14 cellular contexts compared by ENCODE assay signal in the genomic region with DNA sequence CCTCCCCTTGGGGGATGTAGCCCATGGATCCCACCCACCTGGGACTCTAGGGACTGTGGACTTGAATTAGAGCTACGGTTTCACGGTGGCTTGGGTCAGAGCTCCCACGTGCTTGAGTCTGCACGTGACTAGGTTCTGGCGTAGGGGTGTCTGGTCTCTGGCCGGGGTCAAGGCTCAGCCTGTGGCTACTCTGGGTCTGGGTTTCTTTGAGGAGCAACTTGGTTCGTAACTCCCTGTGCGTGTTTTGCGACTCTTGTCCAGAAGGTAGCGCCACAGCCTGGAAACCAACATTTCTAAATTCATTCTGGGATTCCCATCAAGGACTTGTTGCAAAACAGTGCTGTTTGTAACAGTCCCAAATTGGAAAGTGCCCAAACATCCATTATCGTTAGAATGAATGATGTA. TPM values are rescaled to one million over a fixed set of nuclear protein-coding genes. Genes with fewer than 3 reads are reported as not detected.
DNase-seq lines count a peak whose midpoint lies in the region; ATAC-seq and TF ChIP-seq lines count a peak whose summit lies in the region.
"Had no signal": no experiment of that assay in that cellular context is flagged by ENCODE, and none has a peak within 500 bp of the region (broad histone marks: within the 10 kb centered on the region; RNA-seq: fewer than 3 reads in every experiment).

No MANE protein-coding gene starts in this region.

- H3K9me3 ChIP-seq in adrenal gland (replicated peaks in 1 of 3) = no peaks in the 10 kb centered on the region
- H3K9me3 ChIP-seq: right atrium auricular region, thoracic aorta had no signal

- no peak for TF ChIP-seq POLR2A in adrenal gland (IDR thresholded peaks at IDR 0.05)

- H3K4me3 ChIP-seq in adrenal gland (no peak overlapping the region), kidney epithelial cell (ENCODE audit: low read depth, low read length) (no peak overlapping the region), urinary bladder (ENCODE audit: low read depth, low read length) (no peak overlapping the region)
- H3K4me3 ChIP-seq: hepatocyte, right atrium auricular region, thoracic aorta had no signal

- TF ChIP-seq CTCF in adrenal gland (IDR thresholded peaks at IDR 0.05) = peak in 4 of 6 experiments; percentile 34 to 46 (median 38)
- peak; percentile 11 for TF ChIP-seq CTCF in kidney epithelial cell (IDR thresholded peaks at IDR 0.05; ENCODE audit: insufficient read depth, low read length, poor library complexity, severe bottlenecking)

- intact Hi-C loops in Right ventricle myocardium superior (cut with DNase I) = no loop called here
- intact Hi-C loops in cardiac septum (cut with DNase I) = loop anchor here (10.0 kb wide), 1 partner anchor 324 kb away; no protein-coding TSS in a partner anchor
- intact Hi-C loops in adrenal gland (cut with DNase I) = no loop called here

- H3K4me1 ChIP-seq in adrenal gland (replicated peaks in 1 of 2) = peaks cover 2 to 17% of the 10 kb centered on the region in 2 donors
- H3K4me1 ChIP-seq in urinary bladder (ENCODE audit: insufficient read depth) = no peaks in the 10 kb centered on the region

- H3K27ac ChIP-seq in adrenal gland = peak overlapping the region in 2 of 5 donors; percentile 47 to 49
- peak overlapping the region; percentile 3 for H3K27ac ChIP-seq in urinary bladder (ENCODE audit: low read depth)
- H3K27ac ChIP-seq: hepatocyte, right atrium auricular region had no signal

- H3K36me3 ChIP-seq in adrenal gland (replicated peaks in 1 of 2) = no peaks in the 10 kb centered on the region
- H3K36me3 ChIP-seq in kidney epithelial cell (ENCODE audit: control insufficient read depth, insufficient read depth, low read length) = no peaks in the 10 kb centered on the region
- no peaks in the 10 kb centered on the region for H3K36me3 ChIP-seq in urinary bladder (ENCODE audit: insufficient read depth)
- H3K36me3 ChIP-seq: right atrium auricular region, thoracic aorta had no signal

- ATAC-seq in Right ventricle myocardium superior (ENCODE audit: poor library complexity) = no peak
- no peak for ATAC-seq in GM19395 (IDR thresholded peaks at IDR 0.05; ENCODE audit: unreplicated experiment)
- ATAC-seq in HG03520 (IDR thresholded peaks at IDR 0.05; ENCODE audit: unreplicated experiment) = no peak
- ATAC-seq: Panc1 had no signal

- WGBS in adrenal gland, 4 donors = 38 to 50% (median 42%) methylated on average over 5 to 11 of the region's 11 CpGs
- 69% methylated on average over 11 of the region's 11 CpGs for WGBS in urinary bladder

- no peaks in the 10 kb centered on the region for H3K27me3 ChIP-seq in adrenal gland
- peaks cover 6% of the 10 kb centered on the region for H3K27me3 ChIP-seq in kidney epithelial cell (ENCODE audit: control insufficient read depth, insufficient read depth, low read length)
- H3K27me3 ChIP-seq: hepatocyte, right atrium auricular region had no signal

- DNase-seq in Right ventricle myocardium superior (peak; percentile 33), cardiac septum (ENCODE audit: low spot score) (no peak), adrenal gland (peak in 6 of 7 donors; percentile 58 to 83 (median 78)), kidney epithelial cell (ENCODE audit: low read depth) (no peak), HT-29 (ENCODE audit: low spot score) (no peak)
- DNase-seq: effector CD4-positive, alpha-beta T cell; NCI-H187 had no signal

RNA-seq across cellular contexts. Expression of a gene that starts 0.5 kb away (rescaled TPM):
- total RNA-seq in Right ventricle myocardium superior (not detected), cardiac septum (not detected), adrenal gland (1 to 10 TPM in 6 of 8 donors, under 1 TPM in 2; 0.61 to 4.2 (median 1.7) TPM), kidney epithelial cell (0.07 and 0.38 TPM in 2 replicates), urinary bladder (13.0 TPM)
- polyA plus RNA-seq in adrenal gland (under 1 TPM; 0.32 to 0.40 (median 0.34) TPM), urinary bladder (11.5 TPM)
- 4.8 and 7.0 TPM in 2 replicates for total RNA-seq in HT-29 (2014; rRNA removed; shearing (Covaris generic))
- total RNA-seq: hepatocyte, right atrium auricular region, thoracic aorta had no signal
- polyA plus RNA-seq: hepatocyte had no signal

RNA-seq across cellular contexts. Expression of a gene that starts 5.7 kb away (rescaled TPM):
- 18.8 TPM for total RNA-seq in Right ventricle myocardium superior
- 26.1 TPM for total RNA-seq in cardiac septum
- total RNA-seq in adrenal gland = 10 to 100 TPM; 27.8 to 65.5 (median 42.4) TPM
- 10 to 100 TPM; 19.0 to 62.3 (median 46.8) TPM for polyA plus RNA-seq in adrenal gland
- total RNA-seq in kidney epithelial cell = 92.0 and 103 TPM in 2 replicates
- 20.7 TPM for total RNA-seq in urinary bladder
- polyA plus RNA-seq in urinary bladder = 29.8 TPM
- 136 and 177 TPM in 2 replicates for total RNA-seq in HT-29 (2014; rRNA removed; shearing (Covaris generic))

RNA-seq across cellular contexts. Expression of a gene that starts 23.5 kb away (rescaled TPM):
- total RNA-seq in Right ventricle myocardium superior (40.4 TPM), cardiac septum (8.1 TPM), adrenal gland (under 1 TPM in 4 of 8 donors, not detected in 4; 0.11 to 0.67 (median 0.16) TPM), kidney epithelial cell (0.14 and 0.46 TPM in 2 replicates), urinary bladder (8.0 TPM)
- polyA plus RNA-seq in adrenal gland (under 1 TPM in 2 of 3 donors, not detected in 1; 0.16 to 0.24 TPM), urinary bladder (5.0 TPM)
- not detected in 2 replicates for total RNA-seq in HT-29 (2014; rRNA removed; shearing (Covaris generic))

Comparison
In these comparisons a context has a peak if more than half of its experiments do, and no peak if none do; other contexts are left out.
1. DNase-seq: peak in Right ventricle myocardium superior (single experiment) and adrenal gland (6 of 7); none in cardiac septum (single experiment), kidney epithelial cell (single experiment) and HT-29 (single experiment).